1 cellular context compared by ENCODE assay signal in genomic region chr5:140564196-140565023, GRCh38.
TF ChIP-seq lines count a peak whose summit lies in the region.

A gene with protein sequence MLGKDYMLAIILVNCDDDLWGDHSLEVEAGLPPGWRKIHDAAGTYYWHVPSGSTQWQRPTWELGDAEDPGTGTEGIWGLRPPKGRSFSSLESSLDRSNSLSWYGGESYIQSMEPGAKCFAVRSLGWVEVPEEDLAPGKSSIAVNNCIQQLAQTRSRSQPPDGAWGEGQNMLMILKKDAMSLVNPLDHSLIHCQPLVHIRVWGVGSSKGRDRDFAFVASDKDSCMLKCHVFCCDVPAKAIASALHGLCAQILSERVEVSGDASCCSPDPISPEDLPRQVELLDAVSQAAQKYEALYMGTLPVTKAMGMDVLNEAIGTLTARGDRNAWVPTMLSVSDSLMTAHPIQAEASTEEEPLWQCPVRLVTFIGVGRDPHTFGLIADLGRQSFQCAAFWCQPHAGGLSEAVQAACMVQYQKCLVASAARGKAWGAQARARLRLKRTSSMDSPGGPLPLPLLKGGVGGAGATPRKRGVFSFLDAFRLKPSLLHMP (minus strand): TSS chr5:140564598. CDS start chr5:140564245, 353 bp downstream.
Gene SLC35A4, plus strand, starts transcription at chr5:140564828. Its CDS starts 2,342 bp downstream, at chr5:140567170.

TF ChIP-seq in K562, 482 proteins besides CTCF, POLR2A, EP300 and RAD21 (continued from another document and continues in another):
- TF ChIP-seq, protein P1, sequence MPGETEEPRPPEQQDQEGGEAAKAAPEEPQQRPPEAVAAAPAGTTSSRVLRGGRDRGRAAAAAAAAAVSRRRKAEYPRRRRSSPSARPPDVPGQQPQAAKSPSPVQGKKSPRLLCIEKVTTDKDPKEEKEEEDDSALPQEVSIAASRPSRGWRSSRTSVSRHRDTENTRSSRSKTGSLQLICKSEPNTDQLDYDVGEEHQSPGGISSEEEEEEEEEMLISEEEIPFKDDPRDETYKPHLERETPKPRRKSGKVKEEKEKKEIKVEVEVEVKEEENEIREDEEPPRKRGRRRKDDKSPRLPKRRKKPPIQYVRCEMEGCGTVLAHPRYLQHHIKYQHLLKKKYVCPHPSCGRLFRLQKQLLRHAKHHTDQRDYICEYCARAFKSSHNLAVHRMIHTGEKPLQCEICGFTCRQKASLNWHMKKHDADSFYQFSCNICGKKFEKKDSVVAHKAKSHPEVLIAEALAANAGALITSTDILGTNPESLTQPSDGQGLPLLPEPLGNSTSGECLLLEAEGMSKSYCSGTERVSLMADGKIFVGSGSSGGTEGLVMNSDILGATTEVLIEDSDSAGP (CRISPR knock-in tag; IDR thresholded peaks at IDR 0.05), result peak; percentile 48; the same call in 1 of the 2 replicates
- TF ChIP-seq DDX20 (tag; IDR thresholded peaks at IDR 0.05; ENCODE audit: low read depth), result no peak
- no peak for TF ChIP-seq ZNF408 (CRISPR knock-in tag; IDR thresholded peaks at IDR 0.05; ENCODE audit: low read depth)
- peak; percentile 25 for TF ChIP-seq NELFE (IDR thresholded peaks at IDR 0.05; ENCODE audit: insufficient read depth, insufficient read length)
- TF ChIP-seq EHMT2 (IDR thresholded peaks at IDR 0.05), result no peak
- TF ChIP-seq TCF7L2 (IDR thresholded peaks at IDR 0.05; ENCODE audit: low read depth, low read length), result no peak
- peak; percentile 66 for TF ChIP-seq MXI1 (IDR thresholded peaks at IDR 0.05; ENCODE audit: low read depth, low read length)
- TF ChIP-seq JUND (IDR thresholded peaks at IDR 0.05; ENCODE audit: borderline replicate concordance, low read depth, low read length), result peak; percentile 97
- TF ChIP-seq JUND (tag; IDR thresholded peaks at IDR 0.05; ENCODE audit: borderline replicate concordance, low read depth, low read length), result peak; percentile 93; the same call in 2 of the 3 replicates
- peak; percentile 97 for TF ChIP-seq GMEB1 (CRISPR knock-in tag; IDR thresholded peaks at IDR 0.05)
- no peak for TF ChIP-seq ZNF165 (CRISPR knock-in tag; IDR thresholded peaks at IDR 0.05; ENCODE audit: borderline replicate concordance)
- TF ChIP-seq XRCC4 (IDR thresholded peaks at IDR 0.05; ENCODE audit: extremely low read depth, insufficient read depth, insufficient read length), result no peak
- TF ChIP-seq LARP7 (IDR thresholded peaks at IDR 0.05), result no peak
- 0 out of 2 replicates have a peak, but pooled peaks have one; percentile 46 for TF ChIP-seq ZNF175 (CRISPR knock-in tag; IDR thresholded peaks at IDR 0.05; ENCODE audit: low read depth)
- TF ChIP-seq ZNF695 (CRISPR knock-in tag; IDR thresholded peaks at IDR 0.05), result no peak
- TF ChIP-seq CTBP1 (IDR thresholded peaks at IDR 0.05; ENCODE audit: borderline replicate concordance), result peak; percentile 86
- no peak for TF ChIP-seq ZNF347 (CRISPR knock-in tag; IDR thresholded peaks at IDR 0.05; ENCODE audit: low read depth)
- 0 out of 2 replicates have a peak, but pooled peaks have one; percentile 34 for TF ChIP-seq ZBED1 (IDR thresholded peaks at IDR 0.05)
- peak; percentile 88 for TF ChIP-seq MEIS2 (IDR thresholded peaks at IDR 0.05; ENCODE audit: partially characterized antibody)
- no peak for TF ChIP-seq ZNF41 (CRISPR knock-in tag; conservative IDR thresholded peaks at IDR 0.05)
- TF ChIP-seq TSC22D4 (tag; IDR thresholded peaks at IDR 0.05), result no peak
- no peak for TF ChIP-seq ZNF644 (tag; IDR thresholded peaks at IDR 0.05; ENCODE audit: low read depth)
- peak in 1 of 2 experiments; percentile 93; a peak in 2 of 3 replicates for TF ChIP-seq CBX3 (IDR thresholded peaks at IDR 0.05; ENCODE audit: borderline replicate concordance in 1 of 2, low read length in 2 of 2)
- peak; percentile 99 for TF ChIP-seq TFAP4 (CRISPR knock-in tag; IDR thresholded peaks at IDR 0.05; ENCODE audit: borderline replicate concordance)
- no peak for TF ChIP-seq NR4A1 (CRISPR knock-in tag; IDR thresholded peaks at IDR 0.05)
- TF ChIP-seq NR4A1 (tag; IDR thresholded peaks at IDR 0.05), result no peak
- peak; percentile 14 to 28; a peak in 1 of 4 replicates for TF ChIP-seq NONO (IDR thresholded peaks at IDR 0.05; ENCODE audit: low read depth in 2 of 2, low read length in 1 of 2)
- TF ChIP-seq MAZ (CRISPR knock-in tag; conservative IDR thresholded peaks at IDR 0.05 in 1 of 2, IDR thresholded peaks at IDR 0.05 in 1 of 2), result peak; percentile 86 to 92; a peak in 3 of 4 replicates
- peak; percentile 18 for TF ChIP-seq RBBP5 (IDR thresholded peaks at IDR 0.05; ENCODE audit: borderline replicate concordance, insufficient read depth, low read length, poor library complexity, severe bottlenecking)
- no peak for TF ChIP-seq ZNF436 (CRISPR knock-in tag; IDR thresholded peaks at IDR 0.05)
- TF ChIP-seq E4F1 (CRISPR knock-in tag; IDR thresholded peaks at IDR 0.05; ENCODE audit: borderline replicate concordance), result no peak
- no peak for TF ChIP-seq SMAD2 (IDR thresholded peaks at IDR 0.05; ENCODE audit: low read depth, low read length)
- peak; percentile 98 for TF ChIP-seq POLR2G (IDR thresholded peaks at IDR 0.05; ENCODE audit: low read depth, low read length)
- no peak for TF ChIP-seq ZNF23 (CRISPR knock-in tag; IDR thresholded peaks at IDR 0.05)
- TF ChIP-seq, protein P2, sequence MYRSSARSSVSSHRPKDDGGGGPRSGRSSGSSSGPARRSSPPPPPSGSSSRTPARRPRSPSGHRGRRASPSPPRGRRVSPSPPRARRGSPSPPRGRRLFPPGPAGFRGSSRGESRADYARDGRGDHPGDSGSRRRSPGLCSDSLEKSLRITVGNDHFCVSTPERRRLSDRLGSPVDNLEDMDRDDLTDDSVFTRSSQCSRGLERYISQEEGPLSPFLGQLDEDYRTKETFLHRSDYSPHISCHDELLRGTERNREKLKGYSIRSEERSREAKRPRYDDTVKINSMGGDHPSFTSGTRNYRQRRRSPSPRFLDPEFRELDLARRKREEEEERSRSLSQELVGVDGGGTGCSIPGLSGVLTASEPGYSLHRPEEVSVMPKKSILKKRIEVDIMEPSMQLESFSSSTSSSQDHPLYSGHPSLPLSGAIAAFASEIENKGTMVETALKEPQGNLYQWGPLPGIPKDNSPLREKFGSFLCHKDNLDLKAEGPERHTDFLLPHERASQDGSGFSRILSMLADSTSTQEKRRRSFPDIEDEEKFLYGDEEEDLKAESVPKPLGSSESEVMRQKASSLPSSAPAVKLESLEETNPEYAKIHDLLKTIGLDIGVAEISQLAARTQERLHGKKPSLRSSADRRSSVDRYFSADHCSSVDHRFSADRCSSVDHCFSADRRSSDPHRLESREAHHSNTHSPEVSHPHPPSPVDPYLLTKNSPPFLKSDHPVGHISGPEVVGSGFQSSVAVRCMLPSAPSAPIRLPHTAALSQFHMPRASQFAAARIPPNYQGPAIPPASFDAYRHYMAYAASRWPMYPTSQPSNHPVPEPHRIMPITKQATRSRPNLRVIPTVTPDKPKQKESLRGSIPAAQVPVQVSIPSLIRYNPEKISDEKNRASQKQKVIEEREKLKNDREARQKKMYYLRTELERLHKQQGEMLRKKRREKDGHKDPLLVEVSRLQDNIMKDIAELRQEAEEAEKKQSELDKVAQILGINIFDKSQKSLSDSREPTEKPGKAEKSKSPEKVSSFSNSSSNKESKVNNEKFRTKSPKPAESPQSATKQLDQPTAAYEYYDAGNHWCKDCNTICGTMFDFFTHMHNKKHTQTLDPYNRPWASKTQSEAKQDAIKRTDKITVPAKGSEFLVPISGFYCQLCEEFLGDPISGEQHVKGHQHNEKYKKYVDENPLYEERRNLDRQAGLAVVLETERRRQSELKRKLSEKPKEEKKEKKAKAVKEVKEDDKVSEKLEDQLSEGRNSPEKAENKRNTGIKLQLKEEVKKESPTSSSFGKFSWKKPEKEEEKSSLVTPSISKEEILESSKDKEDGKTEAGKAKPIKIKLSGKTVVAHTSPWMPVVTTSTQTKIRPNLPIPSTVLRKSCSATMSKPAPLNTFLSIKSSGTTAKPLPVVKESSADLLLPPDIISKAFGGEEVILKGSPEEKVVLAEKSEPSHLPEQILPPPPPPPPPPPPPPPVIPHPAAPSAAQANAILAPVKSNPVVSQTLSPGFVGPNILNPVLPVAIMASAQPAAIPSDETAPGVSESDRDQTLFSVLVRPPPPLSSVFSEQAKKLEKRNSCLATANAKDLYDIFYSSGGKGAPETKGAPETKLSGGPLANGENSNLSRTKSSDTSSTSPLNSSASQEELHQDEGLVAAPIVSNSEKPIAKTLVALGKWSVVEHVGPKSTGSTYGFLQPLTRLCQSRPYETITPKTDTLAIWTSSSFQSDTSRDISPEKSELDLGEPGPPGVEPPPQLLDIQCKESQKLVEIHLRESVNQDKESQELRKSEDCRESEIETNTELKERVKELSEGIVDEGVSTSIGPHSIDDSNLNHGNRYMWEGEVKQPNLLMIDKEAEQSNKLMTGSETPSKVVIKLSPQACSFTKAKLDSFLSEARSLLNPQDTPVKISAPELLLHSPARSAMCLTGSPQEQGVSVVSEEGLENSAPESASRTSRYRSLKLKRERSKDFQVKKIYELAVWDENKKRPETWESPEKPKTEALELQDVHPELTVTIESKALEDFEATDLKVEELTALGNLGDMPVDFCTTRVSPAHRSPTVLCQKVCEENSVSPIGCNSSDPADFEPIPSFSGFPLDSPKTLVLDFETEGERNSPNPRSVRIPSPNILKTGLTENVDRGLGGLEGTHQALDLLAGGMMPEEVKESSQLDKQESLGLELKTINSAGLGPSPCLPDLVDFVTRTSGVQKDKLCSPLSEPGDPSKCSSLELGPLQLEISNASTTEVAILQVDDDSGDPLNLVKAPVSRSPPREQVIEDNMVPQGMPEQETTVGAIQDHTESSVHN (IDR thresholded peaks at IDR 0.05; ENCODE audit: borderline replicate concordance in 1 of 2, low read depth in 1 of 2), result no peak; a peak in 1 of 4 replicates
- TF ChIP-seq ZNF445 (CRISPR knock-in tag; IDR thresholded peaks at IDR 0.05; ENCODE audit: low read depth), result no peak
- no peak for TF ChIP-seq ZNF785 (CRISPR knock-in tag; IDR thresholded peaks at IDR 0.05)
- TF ChIP-seq ETV5 (CRISPR knock-in tag; IDR thresholded peaks at IDR 0.05; ENCODE audit: low read depth), result peak; percentile 98
- peak; percentile 91; the same call in 1 of the 2 replicates for TF ChIP-seq ZC3H4 (CRISPR knock-in tag; IDR thresholded peaks at IDR 0.05; ENCODE audit: borderline replicate concordance)
- peak; percentile 92 for TF ChIP-seq GABPB1 (CRISPR knock-in tag; IDR thresholded peaks at IDR 0.05)
- TF ChIP-seq, protein P3, sequence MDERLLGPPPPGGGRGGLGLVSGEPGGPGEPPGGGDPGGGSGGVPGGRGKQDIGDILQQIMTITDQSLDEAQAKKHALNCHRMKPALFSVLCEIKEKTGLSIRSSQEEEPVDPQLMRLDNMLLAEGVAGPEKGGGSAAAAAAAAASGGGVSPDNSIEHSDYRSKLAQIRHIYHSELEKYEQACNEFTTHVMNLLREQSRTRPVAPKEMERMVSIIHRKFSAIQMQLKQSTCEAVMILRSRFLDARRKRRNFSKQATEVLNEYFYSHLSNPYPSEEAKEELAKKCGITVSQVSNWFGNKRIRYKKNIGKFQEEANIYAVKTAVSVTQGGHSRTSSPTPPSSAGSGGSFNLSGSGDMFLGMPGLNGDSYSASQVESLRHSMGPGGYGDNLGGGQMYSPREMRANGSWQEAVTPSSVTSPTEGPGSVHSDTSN (CRISPR knock-in tag; IDR thresholded peaks at IDR 0.05; ENCODE audit: low read depth), result no peak
- TF ChIP-seq, protein P3 (tag; conservative IDR thresholded peaks at IDR 0.05; ENCODE audit: low read depth), result no peak
- TF ChIP-seq IFI16 (CRISPR knock-in tag; IDR thresholded peaks at IDR 0.05), result no peak
- no peak for TF ChIP-seq PRPF4 (IDR thresholded peaks at IDR 0.05; ENCODE audit: insufficient read depth, low read depth, low read length, poor library complexity, severe bottlenecking)
- TF ChIP-seq TRIM24 (IDR thresholded peaks at IDR 0.05), result 0 out of 4 replicates have a peak, but pooled peaks of 1 of the 2 experiments have one; percentile 42
- TF ChIP-seq ZNF778 (CRISPR knock-in tag; IDR thresholded peaks at IDR 0.05), result no peak
- TF ChIP-seq CXXC5 (CRISPR knock-in tag; IDR thresholded peaks at IDR 0.05), result peak; percentile 99
- no peak for TF ChIP-seq EWSR1 (IDR thresholded peaks at IDR 0.05; ENCODE audit: borderline replicate concordance, low read depth, partially characterized antibody)
